ENCODE assay signal across 9 cellular contexts in genomic region chr5:139415221-139415861, GRCh38. TPM values are rescaled to one million over a fixed set of nuclear protein-coding genes. Genes with fewer than 3 reads are reported as not detected.
DNase-seq lines count a peak whose midpoint lies in the region; ATAC-seq, FAIRE-seq and TF ChIP-seq lines count a peak whose summit lies in the region.
"Had no signal": no experiment of that assay in that cellular context is flagged by ENCODE, and none has a peak within 500 bp of the region (broad histone marks: within the 10 kb centered on the region; RNA-seq: fewer than 3 reads in every experiment).

No MANE protein-coding gene starts in this region.

- POLR2A ChIA-PET in PC-3 (lab: Charles Lee; ENCODE audit: unreplicated experiment): no interaction called here

- no peaks in the 10 kb centered on the region for H3K27me3 Mint-ChIP-seq in T-helper 2 cell treated with Interferon-gamma antibody and Interleukin-4, amounts not matched to agents 5 μg/mL and 100 μg/mL, for 36 hours (ENCODE audit: low read depth)

- H3K27me3 ChIP-seq in esophagus (ENCODE audit: control insufficient read depth in 1 of 2, insufficient read depth in 2 of 2, low read length in 2 of 2) (no peaks in the 10 kb centered on the region), PC-3 (ENCODE audit: low read length) (no peaks in the 10 kb centered on the region)

- H3F3A ChIP-seq in PC-3 (ENCODE audit: low read length, unreplicated experiment): no peaks in the 10 kb centered on the region

- H3K4me1 Mint-ChIP-seq in T-helper 2 cell treated with Interferon-gamma antibody and Interleukin-4, amounts not matched to agents 5 μg/mL and 100 μg/mL, for 36 hours (ENCODE audit: low read depth): peaks cover 54% of the 10 kb centered on the region

- no peaks in the 10 kb centered on the region for H3K9me2 ChIP-seq in PC-3 (replicated peaks; ENCODE audit: low read length)

- H3K9me3 ChIP-seq in esophagus (ENCODE audit: control insufficient read depth in 2 of 2, insufficient read depth in 1 of 2, low read depth in 1 of 2, low read length in 1 of 2) (no peaks in the 10 kb centered on the region), PC-3 (ENCODE audit: low read length) (no peaks in the 10 kb centered on the region)

- no peak overlapping the region for H2AFZ ChIP-seq in PC-3 (ENCODE audit: low read length)

- FAIRE-seq in GM12891 (lab: Jason Lieb, UNC): peak; percentile 9

- no peak for DNase-seq in GM12891 (ENCODE audit: insufficient read length, low spot score)
- peak; percentile 66 for DNase-seq in T-helper 2 cell treated with Interferon-gamma antibody and Interleukin-4, amounts not matched to agents 5 μg/mL and 100 μg/mL, for 36 hours (ENCODE audit: low spot score)
- DNase-seq in putamen (ENCODE audit: low spot score): peak; percentile 90
- DNase-seq in ureter (ENCODE audit: low spot score): no peak
- no peak for DNase-seq in glomerular visceral epithelial cell (ENCODE audit: extremely low spot score)
- no peak for DNase-seq in PC-3

- H3K4me2 ChIP-seq in PC-3 (ENCODE audit: low read length): no peak overlapping the region

- H3K4me3 ChIP-seq in esophagus (ENCODE audit: low read depth in 1 of 2, low read length in 2 of 2) (no peak overlapping the region), PC-3 (ENCODE audit: low read length) (no peak overlapping the region)

- intact Hi-C loops in PC-3 (cut with micrococcal nuclease): no loop called here

- no peak for TF ChIP-seq POLR2A in GM12891 (IDR thresholded peaks at IDR 0.05; ENCODE audit: low read depth, low read length)

- 31 to 43% methylated on average over 8 of the region's 8 CpGs for WGBS in esophagus, 2 donors

- H3K9me3 Mint-ChIP-seq in T-helper 2 cell treated with Interferon-gamma antibody and Interleukin-4, amounts not matched to agents 5 μg/mL and 100 μg/mL, for 36 hours: no peaks in the 10 kb centered on the region

- H3K36me3 Mint-ChIP-seq in T-helper 2 cell treated with Interferon-gamma antibody and Interleukin-4, amounts not matched to agents 5 μg/mL and 100 μg/mL, for 36 hours (ENCODE audit: low read depth): peaks cover 15% of the 10 kb centered on the region

- TF ChIP-seq CTCF in PC-3 (conservative IDR thresholded peaks at IDR 0.05; ENCODE audit: low read depth, low read length): no peak

- H3K36me3 ChIP-seq in esophagus (ENCODE audit: control insufficient read depth in 2 of 2, insufficient read depth in 2 of 2, low read length in 1 of 2): peaks cover 0 to 4% of the 10 kb centered on the region in 2 donors
- no peaks in the 10 kb centered on the region for H3K36me3 ChIP-seq in PC-3 (ENCODE audit: low read depth, low read length)

- no TSS peak for BruUV-seq in PC-3 (replicated peaks; lab: Mats Ljungman, UMichigan)

- no peaks in the 10 kb centered on the region for H3K79me2 ChIP-seq in PC-3 (ENCODE audit: low read length)

- H3K9ac ChIP-seq in PC-3 (ENCODE audit: low read length): no peak overlapping the region

- H3K4me1 ChIP-seq in esophagus (ENCODE audit: control insufficient read depth in 2 of 2, insufficient read depth in 2 of 2, low read length in 1 of 2) (peaks cover 6 to 16% of the 10 kb centered on the region in 2 donors), PC-3 (ENCODE audit: insufficient read depth, low read length) (no peaks in the 10 kb centered on the region)

- peak overlapping the region; percentile 89 for H3K27ac Mint-ChIP-seq in T-helper 2 cell treated with Interferon-gamma antibody and Interleukin-4, amounts not matched to agents 5 μg/mL and 100 μg/mL, for 36 hours

- ATAC-seq in PC-3: no peak
- no peak for ATAC-seq in HG03521 (IDR thresholded peaks at IDR 0.05; ENCODE audit: unreplicated experiment)

- CTCF ChIA-PET in PC-3 (lab: Charles Lee): no interaction called here

- H4K20me1 ChIP-seq in PC-3 (ENCODE audit: low read length): no peaks in the 10 kb centered on the region

- H3K27ac ChIP-seq in esophagus (ENCODE audit: low read depth in 2 of 2, low read length in 1 of 2): peak overlapping the region; percentile 65 to 79
- H3K27ac ChIP-seq in PC-3 (ENCODE audit: low read length): no peak overlapping the region

- peak overlapping the region; percentile 71 for H3K4me3 Mint-ChIP-seq in T-helper 2 cell treated with Interferon-gamma antibody and Interleukin-4, amounts not matched to agents 5 μg/mL and 100 μg/mL, for 36 hours

TF ChIP-seq in GM12891, 5 proteins besides CTCF, POLR2A, EP300 and RAD21:
- TF ChIP-seq POU2F2 (IDR thresholded peaks at IDR 0.05; ENCODE audit: low read depth, low read length): no peak
- no peak for TF ChIP-seq SPI1 (IDR thresholded peaks at IDR 0.05; ENCODE audit: low read depth, low read length)

RNA-seq across cellular contexts. Expression of gene SPATA24, which starts 11.5 kb away (rescaled TPM):
- 9.1 TPM for polyA plus RNA-seq in GM12891 (2012; ENCODE audit: low read depth, missing spikeins)
- polyA plus RNA-seq in esophagus: 1 to 10 TPM; 5.9 to 6.0 TPM
- total RNA-seq in ureter (7.8 TPM), PC-3 (2014; rRNA removed) (1.4 and 3.1 TPM in 2 replicates)

RNA-seq across cellular contexts. Expression of gene PROB1, which starts 20.4 kb away (rescaled TPM):
- 3.5 TPM for polyA plus RNA-seq in GM12891 (2012; ENCODE audit: low read depth, missing spikeins)
- under 1 TPM; 0.41 to 0.48 TPM for polyA plus RNA-seq in esophagus
- total RNA-seq in ureter (2.4 TPM), PC-3 (2014; rRNA removed) (1.9 and 2.2 TPM in 2 replicates)

RNA-seq across cellular contexts. Expression of gene DNAJC18, which starts 24.0 kb away (rescaled TPM):
- polyA plus RNA-seq in GM12891 (2012; ENCODE audit: low read depth, missing spikeins): 9.3 TPM
- 1 to 10 TPM; 2.2 to 2.4 TPM for polyA plus RNA-seq in esophagus
- total RNA-seq in ureter: 10.3 TPM
- 3.2 and 4.4 TPM in 2 replicates for total RNA-seq in PC-3 (2014; rRNA removed)

RNA-seq across cellular contexts. Expression of gene MZB1, which starts 25.6 kb away (rescaled TPM):
- polyA plus RNA-seq in GM12891 (2012; ENCODE audit: low read depth, missing spikeins): 156 TPM
- under 1 TPM; 0.47 to 0.67 TPM for polyA plus RNA-seq in esophagus
- total RNA-seq in ureter (12.9 TPM), PC-3 (2014; rRNA removed) (0.22 and 1.0 TPM in 2 replicates)

RNA-seq across cellular contexts. Expression of gene SLC23A1, which starts 32.2 kb away (rescaled TPM):
- polyA plus RNA-seq in GM12891 (2012; ENCODE audit: low read depth, missing spikeins): 1.3 TPM
- polyA plus RNA-seq in esophagus: under 1 TPM; 0.01 to 0.12 TPM
- total RNA-seq in ureter: 0.65 TPM
- not detected in 2 replicates for total RNA-seq in PC-3 (2014; rRNA removed)
- total RNA-seq: mononuclear cell had no signal

Comparison
In these comparisons a context has a peak if more than half of its experiments do, and no peak if none do; other contexts are left out.
1. DNase-seq: peak in T-helper 2 cell treated with Interferon-gamma antibody and Interleukin-4, amounts not matched to agents 5 μg/mL and 100 μg/mL, for 36 hours (single experiment) and putamen (single experiment); none in GM12891 (single experiment), ureter (single experiment), glomerular visceral epithelial cell (single experiment) and PC-3 (single experiment).